ENCODE assay signal across 8 cellular contexts in genomic region chr3:25782938-25783660, GRCh38. TPM values are rescaled to one million over a fixed set of nuclear protein-coding genes. Genes with fewer than 3 reads are reported as not detected.
A peak's percentile ranks its signal among the peaks of the same experiment; 100 is the strongest.
DNase-seq lines count a peak whose midpoint lies in the region; ATAC-seq and TF ChIP-seq lines count a peak whose summit lies in the region.

A gene with protein sequence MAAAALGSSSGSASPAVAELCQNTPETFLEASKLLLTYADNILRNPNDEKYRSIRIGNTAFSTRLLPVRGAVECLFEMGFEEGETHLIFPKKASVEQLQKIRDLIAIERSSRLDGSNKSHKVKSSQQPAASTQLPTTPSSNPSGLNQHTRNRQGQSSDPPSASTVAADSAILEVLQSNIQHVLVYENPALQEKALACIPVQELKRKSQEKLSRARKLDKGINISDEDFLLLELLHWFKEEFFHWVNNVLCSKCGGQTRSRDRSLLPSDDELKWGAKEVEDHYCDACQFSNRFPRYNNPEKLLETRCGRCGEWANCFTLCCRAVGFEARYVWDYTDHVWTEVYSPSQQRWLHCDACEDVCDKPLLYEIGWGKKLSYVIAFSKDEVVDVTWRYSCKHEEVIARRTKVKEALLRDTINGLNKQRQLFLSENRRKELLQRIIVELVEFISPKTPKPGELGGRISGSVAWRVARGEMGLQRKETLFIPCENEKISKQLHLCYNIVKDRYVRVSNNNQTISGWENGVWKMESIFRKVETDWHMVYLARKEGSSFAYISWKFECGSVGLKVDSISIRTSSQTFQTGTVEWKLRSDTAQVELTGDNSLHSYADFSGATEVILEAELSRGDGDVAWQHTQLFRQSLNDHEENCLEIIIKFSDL (minus strand): TSS chr3:25783443. CDS start chr3:25783390, 53 bp downstream.

- ATAC-seq in GM19023 (IDR thresholded peaks at IDR 0.05; ENCODE audit: unreplicated experiment), result peak; percentile 78
- ATAC-seq in HG03175 (IDR thresholded peaks at IDR 0.05; ENCODE audit: unreplicated experiment), result peak; percentile 80

- peaks cover 0 to 4% (median 2%) of the 10 kb centered on the region in 4 donors for H3K36me3 ChIP-seq in liver (ENCODE audit: control insufficient read depth in 4 of 4, insufficient read depth in 3 of 4, low read depth in 1 of 4, low read length in 3 of 4)

- TF ChIP-seq RAD21 in liver (IDR thresholded peaks at IDR 0.05), result peak in 1 of 2 donors; percentile 4

- DNase-seq in AG10803 (ENCODE audit: low read depth), result peak; percentile 81
- DNase-seq in NCI-H69 (lab: John Stamatoyannopoulos, UW), result peak; percentile 86
- peak; percentile 73 to 76 for DNase-seq in activated CD4-positive, alpha-beta T cell treated with anti-CD3 and anti-CD28 coated beads, Interleukin-2, amount 50 U/mL, for 24 hours (ENCODE audit: low read depth in 1 of 2, low spot score in 1 of 2)
- peak; percentile 90 for DNase-seq in dermis blood vessel endothelial cell
- DNase-seq in stimulated activated CD4-positive, alpha-beta T cell treated with anti-CD3 and anti-CD28 coated beads, Interleukin-4, amount 100 ng/mL, for 1 hour, result peak; percentile 84

- TF ChIP-seq CTCF in AG10803 (conservative IDR thresholded peaks at IDR 0.05; ENCODE audit: low read length) (no peak), liver (IDR thresholded peaks at IDR 0.05; ENCODE audit: low read depth, low read length, missing input control) (peak; percentile 23)

- peak within 1 kb of the TSS; percentile 88 to 93 for H3K27ac ChIP-seq in liver (ENCODE audit: low read depth in 1 of 2, low read length in 2 of 2)

- WGBS in liver, result under 1% methylated on average over 72 of the region's 72 CpGs

- peak within 1 kb of the TSS; percentile 84 for H3K4me3 ChIP-seq in AG10803 (ENCODE audit: low read length)
- H3K4me3 ChIP-seq in liver (ENCODE audit: low read depth in 1 of 3, low read length in 3 of 3), result peak within 1 kb of the TSS; percentile 82 to 96 (median 88)

- peaks cover 0 to 18% (median 12%) of the 10 kb centered on the region in 4 donors for H3K4me1 ChIP-seq in liver (ENCODE audit: control insufficient read depth in 4 of 4, insufficient read depth in 4 of 4, low read length in 3 of 4)

- H3K9ac ChIP-seq in liver (ENCODE audit: low read depth in 1 of 2, low read length in 2 of 2), result peak within 1 kb of the TSS; percentile 85 to 91

- no peaks in the 10 kb centered on the region for H3K9me3 ChIP-seq in liver (ENCODE audit: control insufficient read depth in 4 of 4, low read length in 3 of 4)

- no peaks in the 10 kb centered on the region for H3K27me3 ChIP-seq in liver (ENCODE audit: control insufficient read depth in 4 of 4, insufficient read depth in 4 of 4, low read length in 3 of 4)

TF ChIP-seq in liver, 16 proteins besides CTCF, POLR2A, EP300 and RAD21:
- no peak for TF ChIP-seq JUND (IDR thresholded peaks at IDR 0.05)
- TF ChIP-seq TAF1 (conservative IDR thresholded peaks at IDR 0.05), result peak; percentile 81
- TF ChIP-seq, protein P1, sequence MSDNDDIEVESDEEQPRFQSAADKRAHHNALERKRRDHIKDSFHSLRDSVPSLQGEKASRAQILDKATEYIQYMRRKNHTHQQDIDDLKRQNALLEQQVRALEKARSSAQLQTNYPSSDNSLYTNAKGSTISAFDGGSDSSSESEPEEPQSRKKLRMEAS (IDR thresholded peaks at IDR 0.05), result peak; percentile 27
- no peak for TF ChIP-seq ZBTB33 (IDR thresholded peaks at IDR 0.05)
- peak in 1 of 2 donors; percentile 40 for TF ChIP-seq EGR1 (IDR thresholded peaks at IDR 0.05; ENCODE audit: low read depth in 2 of 2)
- peak; percentile 73 for TF ChIP-seq REST (IDR thresholded peaks at IDR 0.05)
- no peak for TF ChIP-seq NR2F2 (IDR thresholded peaks at IDR 0.05)
- TF ChIP-seq HNF4G (IDR thresholded peaks at IDR 0.05), result no peak
- no peak for TF ChIP-seq FOXA1 (IDR thresholded peaks at IDR 0.05)
- peak in 1 of 2 donors; percentile 23 for TF ChIP-seq RXRA (IDR thresholded peaks at IDR 0.05)
- peak in 1 of 2 donors; percentile 10 for TF ChIP-seq HNF4A (conservative IDR thresholded peaks at IDR 0.05)
- no peak for TF ChIP-seq FOXA2 (IDR thresholded peaks at IDR 0.05)
- TF ChIP-seq YY1 (IDR thresholded peaks at IDR 0.05), result peak; percentile 82
- TF ChIP-seq, protein P2, sequence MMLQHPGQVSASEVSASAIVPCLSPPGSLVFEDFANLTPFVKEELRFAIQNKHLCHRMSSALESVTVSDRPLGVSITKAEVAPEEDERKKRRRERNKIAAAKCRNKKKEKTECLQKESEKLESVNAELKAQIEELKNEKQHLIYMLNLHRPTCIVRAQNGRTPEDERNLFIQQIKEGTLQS (IDR thresholded peaks at IDR 0.05), result no peak
- TF ChIP-seq SP1 (IDR thresholded peaks at IDR 0.05), result no peak
- TF ChIP-seq GABPA (IDR thresholded peaks at IDR 0.05 in 1 of 2, conservative IDR thresholded peaks at IDR 0.05 in 1 of 2), result peak; percentile 40 to 68

RNA-seq across cellular contexts. Expression of the gene that starts here (rescaled TPM):
- total RNA-seq in dermis blood vessel endothelial cell (39.9 and 45.9 TPM in 2 replicates), liver (10 to 100 TPM; 22.3 to 31.5 TPM)
- 10 to 100 TPM; 13.3 to 25.6 TPM for polyA plus RNA-seq in liver

Comparison
In these comparisons a context has a peak if more than half of its experiments do, and no peak if none do; other contexts are left out.
1. Peak in every context shown above with its lines: DNase-seq, ATAC-seq, H3K4me3 ChIP-seq and H3K27ac ChIP-seq.